In the genomic region with DNA sequence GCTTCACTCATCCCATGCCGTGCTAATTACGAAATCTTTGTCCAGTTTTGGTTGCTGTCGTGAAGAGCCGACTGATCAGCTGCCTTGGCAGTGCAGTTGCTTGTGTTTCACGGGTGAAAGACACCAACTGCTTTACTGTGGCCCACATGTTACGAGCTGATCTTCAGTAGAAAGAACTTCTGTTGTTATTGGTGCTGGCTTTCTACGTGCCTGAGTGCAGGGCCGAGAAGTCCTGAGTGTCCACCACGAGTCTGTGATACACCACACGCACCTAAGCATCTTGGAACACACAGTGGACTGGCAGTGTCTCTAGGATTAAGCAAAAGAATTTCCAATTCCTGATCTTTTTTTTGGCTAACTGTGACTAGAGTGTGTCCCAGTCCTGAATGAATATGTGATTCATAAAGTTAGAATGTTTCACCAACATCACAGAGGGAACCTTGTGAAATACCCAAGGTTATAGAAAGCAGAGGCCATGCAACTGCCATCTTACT, we compare ENCODE assay signal across 17 cellular contexts.
A peak's percentile ranks its signal among the peaks of the same experiment; 100 is the strongest.
DNase-seq lines count a peak whose midpoint lies in the region; ATAC-seq and TF ChIP-seq lines count a peak whose summit lies in the region.
"Had no signal": no experiment of that assay in that cellular context is flagged by ENCODE, and none has a peak within 500 bp of the region (broad histone marks: within the 10 kb centered on the region; RNA-seq: fewer than 3 reads in every experiment).

No MANE protein-coding gene starts in this region.

- peak; percentile 61 for DNase-seq in EL
- peak; percentile 49 for DNase-seq in adipocyte (ENCODE audit: low read depth)
- peak; percentile 38 for DNase-seq in fibroblast of pulmonary artery (ENCODE audit: low read depth)
- DNase-seq in renal cortical epithelial cell (ENCODE audit: low read depth): peak; percentile 49
- no peak for DNase-seq in NCI-H82 (lab: John Stamatoyannopoulos, UW)
- no peak for DNase-seq in OCI-LY7 (ENCODE audit: low spot score)
- DNase-seq in stimulated activated naive B cell treated with anti-CD40 and anti-IgM and Interleukin-4, amounts not matched to agents 10 μg/mL and 1 μg/mL and 100 μg/mL, for 72 hours: no peak
- DNase-seq in UCSD-AML1 (lab: John Stamatoyannopoulos, UW; ENCODE audit: unreplicated experiment): no peak
- DNase-seq: activated CD8-positive, alpha-beta memory T cell treated with anti-CD3 and anti-CD28 coated beads, Interleukin-2, amount 50 U/mL, for 48 hours; activated naive CD4-positive, alpha-beta T cell treated with anti-CD3 and anti-CD28 coated beads for 36 hours; Caco-2; central memory CD4-positive, alpha-beta T cell; heart left ventricle; kidney; mucosa of descending colon; stimulated activated naive CD4-positive, alpha-beta T cell had no signal

- peaks cover 41 to 72% of the 10 kb centered on the region in 2 donors for H3K36me3 Mint-ChIP-seq in stimulated activated naive B cell treated with anti-CD40 and anti-IgM and Interleukin-4, amounts not matched to agents 10 μg/mL and 1 μg/mL and 100 μg/mL, for 72 hours

- no peak overlapping the region for H3K27ac ChIP-seq in OCI-LY7 (ENCODE audit: low read depth, low read length, poor library complexity, severe bottlenecking)
- H3K27ac ChIP-seq: heart left ventricle had no signal

- peaks cover 11% of the 10 kb centered on the region for H3K4me1 ChIP-seq in adipocyte (ENCODE audit: control insufficient read depth, insufficient read depth, low read length)
- no peaks in the 10 kb centered on the region for H3K4me1 ChIP-seq in OCI-LY7 (ENCODE audit: insufficient read depth, low read length, poor library complexity, severe bottlenecking)
- H3K4me1 ChIP-seq: Caco-2, heart left ventricle had no signal

- H3K4me3 ChIP-seq in adipocyte (ENCODE audit: low read length) (peak overlapping the region; percentile 6), fibroblast of pulmonary artery (replicated peaks; ENCODE audit: low read depth, low read length) (no peak overlapping the region), OCI-LY7 (ENCODE audit: low read depth, low read length, poor library complexity, severe bottlenecking) (no peak overlapping the region)
- H3K4me3 ChIP-seq: heart left ventricle, mucosa of descending colon, skin epidermis had no signal

- H3K4me2 ChIP-seq in OCI-LY7 (ENCODE audit: low read length): no peak overlapping the region

- intact Hi-C loops in OCI-LY7 (cut with micrococcal nuclease; ENCODE audit: unreplicated experiment): no loop called here

- BruUV-seq in OCI-LY7 (replicated peaks; lab: Mats Ljungman, UMichigan): no TSS peak

- ATAC-seq in stimulated activated naive B cell treated with anti-CD40 and anti-IgM and Interleukin-4, amounts not matched to agents 10 μg/mL and 1 μg/mL and 100 μg/mL, for 72 hours (replicated peaks): no peak
- ATAC-seq: heart left ventricle, mucosa of descending colon had no signal

- H3K9me3 Mint-ChIP-seq in stimulated activated naive B cell treated with anti-CD40 and anti-IgM and Interleukin-4, amounts not matched to agents 10 μg/mL and 1 μg/mL and 100 μg/mL, for 72 hours: peaks cover 1 to 3% of the 10 kb centered on the region in 2 donors
- H3K9me3 Mint-ChIP-seq: activated naive CD4-positive, alpha-beta T cell treated with anti-CD3 and anti-CD28 coated beads for 36 hours had no signal

- POLR2A ChIA-PET in OCI-LY7 (lab: Charles Lee): no interaction called here

- peaks cover 14% of the 10 kb centered on the region for H3K36me3 ChIP-seq in adipocyte (ENCODE audit: control insufficient read depth, insufficient read depth, low read length, severe bottlenecking)
- peaks cover 23% of the 10 kb centered on the region for H3K36me3 ChIP-seq in OCI-LY7 (ENCODE audit: insufficient read depth, low read length)

- no peaks in the 10 kb centered on the region for H3K9me2 ChIP-seq in OCI-LY7 (ENCODE audit: insufficient read depth, low read length)

- TF ChIP-seq CTCF in fibroblast of pulmonary artery (IDR thresholded peaks at IDR 0.05; ENCODE audit: low read length, missing control alignments) (no peak), OCI-LY7 (conservative IDR thresholded peaks at IDR 0.05; ENCODE audit: low read length) (no peak)

- no peaks in the 10 kb centered on the region for H3K27me3 Mint-ChIP-seq in stimulated activated naive B cell treated with anti-CD40 and anti-IgM and Interleukin-4, amounts not matched to agents 10 μg/mL and 1 μg/mL and 100 μg/mL, for 72 hours

- H3K27ac Mint-ChIP-seq in stimulated activated naive B cell treated with anti-CD40 and anti-IgM and Interleukin-4, amounts not matched to agents 10 μg/mL and 1 μg/mL and 100 μg/mL, for 72 hours: no peak overlapping the region
- H3K27ac Mint-ChIP-seq: activated naive CD4-positive, alpha-beta T cell treated with anti-CD3 and anti-CD28 coated beads for 36 hours had no signal

- no peak overlapping the region for H3K4me3 Mint-ChIP-seq in stimulated activated naive B cell treated with anti-CD40 and anti-IgM and Interleukin-4, amounts not matched to agents 10 μg/mL and 1 μg/mL and 100 μg/mL, for 72 hours
- H3K4me3 Mint-ChIP-seq: activated naive CD4-positive, alpha-beta T cell treated with anti-CD3 and anti-CD28 coated beads for 36 hours had no signal

- CTCF ChIA-PET in OCI-LY7 (lab: Charles Lee; ENCODE audit: unreplicated experiment): no interaction called here

- H3K4me1 Mint-ChIP-seq in stimulated activated naive B cell treated with anti-CD40 and anti-IgM and Interleukin-4, amounts not matched to agents 10 μg/mL and 1 μg/mL and 100 μg/mL, for 72 hours: peaks cover 2 to 5% of the 10 kb centered on the region in 2 donors

- H3K79me2 ChIP-seq in OCI-LY7 (ENCODE audit: insufficient read depth, low read depth, low read length): no peaks in the 10 kb centered on the region

- no peak overlapping the region for H2AFZ ChIP-seq in OCI-LY7 (ENCODE audit: low read length)

- no peak overlapping the region for H3K9ac ChIP-seq in adipocyte (ENCODE audit: low read length)

- H4K20me1 ChIP-seq in OCI-LY7 (ENCODE audit: insufficient read depth, low read length): no peaks in the 10 kb centered on the region

- no peaks in the 10 kb centered on the region for H3K27me3 ChIP-seq in adipocyte (replicated peaks; ENCODE audit: control insufficient read depth, insufficient read depth, low read length)
- H3K27me3 ChIP-seq: heart left ventricle had no signal

- peaks cover 7% of the 10 kb centered on the region for H3K9me3 ChIP-seq in adipocyte (ENCODE audit: control insufficient read depth, low read length)
- no peaks in the 10 kb centered on the region for H3K9me3 ChIP-seq in OCI-LY7 (ENCODE audit: low read length)
- H3K9me3 ChIP-seq: Caco-2 had no signal

Comparison
In these comparisons a context has a peak if more than half of its experiments do, and no peak if none do; other contexts are left out.
1. DNase-seq: peak in EL (single experiment), adipocyte (single experiment), fibroblast of pulmonary artery (single experiment) and renal cortical epithelial cell (single experiment); none in NCI-H82 (single experiment), OCI-LY7 (single experiment), stimulated activated naive B cell treated with anti-CD40 and anti-IgM and Interleukin-4, amounts not matched to agents 10 μg/mL and 1 μg/mL and 100 μg/mL, for 72 hours (single experiment) and UCSD-AML1 (single experiment).